In genomic region chr3:16338124-16338523, GRCh38 we compare ENCODE assay signal across 8 cellular contexts.
DNase-seq lines count a peak whose midpoint lies in the region; ATAC-seq and TF ChIP-seq lines count a peak whose summit lies in the region.

No MANE protein-coding gene starts in this region.

- TF ChIP-seq EP300 in sigmoid colon (IDR thresholded peaks at IDR 0.05): no peak

- H2AFZ ChIP-seq in PC-9: no peak overlapping the region

- H3K27ac ChIP-seq in KOPT-K1 (ENCODE audit: low read depth, low read length, poor library complexity, severe bottlenecking) (peak overlapping the region; percentile 61), psoas muscle (peak overlapping the region; percentile 73), sigmoid colon (peak overlapping the region in 1 of 4 donors; percentile 83), PC-9 (no peak overlapping the region)

- DNase-seq in AML-193 (lab: John Stamatoyannopoulos, UW) (peak; percentile 35 to 47), psoas muscle (no peak), LoVo (ENCODE audit: low spot score) (no peak), sigmoid colon (no peak), PC-9 (no peak)
- DNase-seq in activated T-cell treated with anti-CD3 and anti-CD28 coated beads, Interleukin-2, amount 50 U/mL, for 48 hours: peak; percentile 53 to 55

- CTCF ChIA-PET in PC-9 (lab: Charles Lee): no interaction called here

- H3F3A ChIP-seq in PC-9 (ENCODE audit: insufficient read depth, low read depth): no peaks in the 10 kb centered on the region; the same call in 1 of the 2 replicates

- H3K36me3 ChIP-seq in KOPT-K1 (ENCODE audit: insufficient read depth, low read length) (peaks cover 16% of the 10 kb centered on the region; the same call in 1 of the 2 replicates), psoas muscle (ENCODE audit: insufficient read depth in 1 of 2, low read depth in 1 of 2) (peaks cover 0 to 4% of the 10 kb centered on the region in 2 donors), sigmoid colon (no peaks in the 10 kb centered on the region), PC-9 (ENCODE audit: low read depth) (no peaks in the 10 kb centered on the region)

- WGBS in psoas muscle, 3 donors: 65 to 91% (median 71%) methylated on average over 11 of the region's 11 CpGs
- WGBS in sigmoid colon, 2 donors: 57 to 82% methylated on average over 11 of the region's 11 CpGs

- BruUV-seq in PC-9 (replicated peaks; lab: Mats Ljungman, UMichigan): no TSS peak

- no peak overlapping the region for H3K4me2 ChIP-seq in PC-9

- H3K4me1 ChIP-seq in psoas muscle (peaks cover 17% of the 10 kb centered on the region), sigmoid colon (no peaks in the 10 kb centered on the region), PC-9 (replicated peaks; ENCODE audit: insufficient read depth) (no peaks in the 10 kb centered on the region)

- H3K27me3 ChIP-seq in psoas muscle (ENCODE audit: insufficient read depth in 3 of 3, low read length in 2 of 3) (no peaks in the 10 kb centered on the region), sigmoid colon (no peaks in the 10 kb centered on the region), PC-9 (ENCODE audit: insufficient read depth, low read depth) (no peaks in the 10 kb centered on the region)

- TF ChIP-seq CTCF in psoas muscle (IDR thresholded peaks at IDR 0.05) (no peak), sigmoid colon (IDR thresholded peaks at IDR 0.05) (no peak), PC-9 (conservative IDR thresholded peaks at IDR 0.05) (no peak)

- H3K4me3 ChIP-seq in psoas muscle (no peak overlapping the region), sigmoid colon (no peak overlapping the region), PC-9 (no peak overlapping the region)

- POLR2A ChIA-PET in PC-9 (lab: Charles Lee; ENCODE audit: unreplicated experiment): no interaction called here

- no peaks in the 10 kb centered on the region for H3K79me2 ChIP-seq in PC-9 (ENCODE audit: low read depth)

- no peaks in the 10 kb centered on the region for H3K9me3 ChIP-seq in KOPT-K1 (ENCODE audit: insufficient read depth, low read length, poor library complexity, severe bottlenecking)
- no peaks in the 10 kb centered on the region for H3K9me3 ChIP-seq in psoas muscle
- no peaks in the 10 kb centered on the region for H3K9me3 ChIP-seq in sigmoid colon
- no peaks in the 10 kb centered on the region for H3K9me3 ChIP-seq in PC-9 (ENCODE audit: insufficient read depth, low read depth)

- TF ChIP-seq POLR2A in sigmoid colon (IDR thresholded peaks at IDR 0.05): no peak

- no peaks in the 10 kb centered on the region for H4K20me1 ChIP-seq in PC-9 (ENCODE audit: insufficient read depth)

- intact Hi-C loops in psoas muscle (cut with DNase I): no loop called here
- intact Hi-C loops in sigmoid colon (cut with DNase I): no loop called here
- intact Hi-C loops in PC-9 (cut with micrococcal nuclease; ENCODE audit: unreplicated experiment): no loop called here

- ATAC-seq in GM21381 (IDR thresholded peaks at IDR 0.05; ENCODE audit: unreplicated experiment) (peak; percentile 89), psoas muscle (peak; percentile 68 to 84 (median 78))

- no peaks in the 10 kb centered on the region for H3K9me2 ChIP-seq in PC-9 (ENCODE audit: insufficient read depth)

Comparison
In these comparisons a context has a peak if more than half of its experiments do, and no peak if none do; other contexts are left out.
1. DNase-seq: peak in AML-193 (2 of 2) and activated T-cell treated with anti-CD3 and anti-CD28 coated beads, Interleukin-2, amount 50 U/mL, for 48 hours (2 of 2); none in psoas muscle (0 of 2), LoVo (single experiment), sigmoid colon (single experiment) and PC-9 (0 of 2).